In the genomic region with DNA sequence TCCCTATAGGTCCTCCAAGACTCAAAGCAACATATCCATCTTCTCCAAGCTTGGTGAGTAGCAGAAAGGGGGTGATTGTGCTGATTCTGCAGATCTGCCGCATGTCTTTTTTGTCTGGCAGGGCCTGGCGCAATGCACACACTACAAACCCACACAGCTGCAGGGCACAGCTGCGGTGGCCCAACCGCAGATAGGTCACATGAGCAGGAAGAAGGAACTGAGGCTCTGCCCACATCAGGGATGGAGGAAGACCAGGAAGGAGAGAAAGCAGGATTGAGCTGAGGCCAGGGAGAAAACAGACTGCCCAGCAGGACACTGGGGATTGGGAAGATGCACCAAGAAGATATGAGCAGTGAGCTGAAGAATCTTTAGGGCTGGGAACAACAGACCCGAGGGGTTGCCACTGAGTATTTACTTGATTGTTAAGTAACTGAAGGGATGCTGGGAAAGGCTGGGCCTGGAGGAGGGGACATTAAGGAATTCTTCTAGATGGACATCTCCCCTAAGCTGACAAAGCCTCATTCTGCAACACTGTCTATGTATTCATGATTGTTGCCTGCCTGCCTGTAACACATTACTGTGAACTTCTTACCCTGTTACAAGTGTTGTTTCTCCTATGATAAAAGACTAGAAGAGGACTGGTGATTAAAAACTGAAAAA, we compare ENCODE assay signal across 9 cellular contexts.
DNase-seq lines count a peak whose midpoint lies in the region; ATAC-seq and TF ChIP-seq lines count a peak whose summit lies in the region.
"Had no signal": no experiment of that assay in that cellular context is flagged by ENCODE, and none has a peak within 500 bp of the region (broad histone marks: within the 10 kb centered on the region; RNA-seq: fewer than 3 reads in every experiment).

No MANE protein-coding gene starts in this region.

- no peaks in the 10 kb centered on the region for H3K9me3 ChIP-seq in BE2C

- H3K4me1 Mint-ChIP-seq in nephron progenitor cell (peaks cover 51% of the 10 kb centered on the region), WTC11 (peaks cover 6% of the 10 kb centered on the region)
- H3K4me1 Mint-ChIP-seq in stimulated activated naive CD8-positive, alpha-beta T cell treated with anti-CD3 and anti-CD28 coated beads, Interleukin-15, amount 100 ng/mL, for 72 hours = peaks cover 5% of the 10 kb centered on the region

- peak; percentile 58 for DNase-seq in CMK (ENCODE audit: low read depth)
- peak; percentile 92 for DNase-seq in MV-4-11 (lab: John Stamatoyannopoulos, UW)
- DNase-seq in caudate nucleus (lab: John Stamatoyannopoulos, UW) = peak in 51 of 61 donors; percentile 7 to 77 (median 42)
- no peak for DNase-seq in nephron progenitor cell
- DNase-seq in stimulated activated naive CD8-positive, alpha-beta T cell treated with anti-CD3 and anti-CD28 coated beads, Interleukin-15, amount 100 ng/mL, for 72 hours = no peak
- DNase-seq in NCI-H345 (lab: John Stamatoyannopoulos, UW) = no peak
- no peak for DNase-seq in BE2C
- DNase-seq in WTC11 (ENCODE audit: low spot score) = no peak
- DNase-seq: erythroblast had no signal

- no peak for ATAC-seq in stimulated activated naive CD8-positive, alpha-beta T cell treated with anti-CD3 and anti-CD28 coated beads, Interleukin-15, amount 100 ng/mL, for 72 hours
- ATAC-seq in WTC11 = no peak

- no peaks in the 10 kb centered on the region for H3K9me3 Mint-ChIP-seq in nephron progenitor cell
- H3K9me3 Mint-ChIP-seq in stimulated activated naive CD8-positive, alpha-beta T cell treated with anti-CD3 and anti-CD28 coated beads, Interleukin-15, amount 100 ng/mL, for 72 hours = no peaks in the 10 kb centered on the region
- H3K9me3 Mint-ChIP-seq in WTC11 = no peaks in the 10 kb centered on the region; the same call in 1 of the 2 replicates

- peak overlapping the region; percentile 72 for H3K27ac ChIP-seq in caudate nucleus (ENCODE audit: low read depth, low read length)

- no peaks in the 10 kb centered on the region for H3K36me3 ChIP-seq in BE2C

- H3K36me3 Mint-ChIP-seq in nephron progenitor cell (ENCODE audit: low read depth) (no peaks in the 10 kb centered on the region), WTC11 (no peaks in the 10 kb centered on the region)

- H3K27me3 ChIP-seq in BE2C = no peaks in the 10 kb centered on the region

- no peaks in the 10 kb centered on the region for H3K27me3 Mint-ChIP-seq in nephron progenitor cell (ENCODE audit: low read depth, poor library complexity)
- H3K27me3 Mint-ChIP-seq in stimulated activated naive CD8-positive, alpha-beta T cell treated with anti-CD3 and anti-CD28 coated beads, Interleukin-15, amount 100 ng/mL, for 72 hours = peaks cover 28% of the 10 kb centered on the region
- H3K27me3 Mint-ChIP-seq in WTC11 (ENCODE audit: low read depth) = no peaks in the 10 kb centered on the region

- CTCF ChIA-PET in WTC11 (lab: Charles Lee) = interaction anchor here (0.6 kb wide), 1 partner anchor 46 kb away, joined by 3 read pairs; no protein-coding TSS in a partner anchor

- TF ChIP-seq CTCF in nephron progenitor cell (IDR thresholded peaks at IDR 0.05) (no peak), BE2C (IDR thresholded peaks at IDR 0.05; ENCODE audit: low read depth, low read length) (no peak), WTC11 (IDR thresholded peaks at IDR 0.05) (no peak)

- H3K4me1 ChIP-seq in BE2C = no peaks in the 10 kb centered on the region

- no peak overlapping the region for H3K4me3 ChIP-seq in BE2C (ENCODE audit: low read depth, low read length)

- POLR2A ChIA-PET in WTC11 (lab: Charles Lee) = no interaction called here

- no peak overlapping the region for H3K4me3 Mint-ChIP-seq in nephron progenitor cell
- no peak overlapping the region for H3K4me3 Mint-ChIP-seq in stimulated activated naive CD8-positive, alpha-beta T cell treated with anti-CD3 and anti-CD28 coated beads, Interleukin-15, amount 100 ng/mL, for 72 hours
- no peak overlapping the region for H3K4me3 Mint-ChIP-seq in WTC11

- peak overlapping the region; percentile 60 for H3K27ac Mint-ChIP-seq in nephron progenitor cell
- H3K27ac Mint-ChIP-seq in stimulated activated naive CD8-positive, alpha-beta T cell treated with anti-CD3 and anti-CD28 coated beads, Interleukin-15, amount 100 ng/mL, for 72 hours = peak overlapping the region in 1 of 2 donors; percentile 34
- no peak overlapping the region for H3K27ac Mint-ChIP-seq in WTC11

TF ChIP-seq in WTC11, 78 proteins besides CTCF, POLR2A, EP300 and RAD21 (continues in another document):
- TF ChIP-seq NR1H2 (CRISPR knock-in tag; IDR thresholded peaks at IDR 0.05) = no peak
- no peak for TF ChIP-seq SOX15 (CRISPR knock-in tag; IDR thresholded peaks at IDR 0.05)
- no peak for TF ChIP-seq GRHL2 (CRISPR knock-in tag; IDR thresholded peaks at IDR 0.05; ENCODE audit: insufficient replicate concordance, severe bottlenecking)
- TF ChIP-seq PRRX2 (CRISPR knock-in tag; IDR thresholded peaks at IDR 0.05) = no peak
- no peak for TF ChIP-seq NR3C1 (CRISPR knock-in tag; conservative IDR thresholded peaks at IDR 0.05; ENCODE audit: low read depth)
- TF ChIP-seq ZNF232 (CRISPR knock-in tag; IDR thresholded peaks at IDR 0.05) = no peak
- TF ChIP-seq, protein P1, sequence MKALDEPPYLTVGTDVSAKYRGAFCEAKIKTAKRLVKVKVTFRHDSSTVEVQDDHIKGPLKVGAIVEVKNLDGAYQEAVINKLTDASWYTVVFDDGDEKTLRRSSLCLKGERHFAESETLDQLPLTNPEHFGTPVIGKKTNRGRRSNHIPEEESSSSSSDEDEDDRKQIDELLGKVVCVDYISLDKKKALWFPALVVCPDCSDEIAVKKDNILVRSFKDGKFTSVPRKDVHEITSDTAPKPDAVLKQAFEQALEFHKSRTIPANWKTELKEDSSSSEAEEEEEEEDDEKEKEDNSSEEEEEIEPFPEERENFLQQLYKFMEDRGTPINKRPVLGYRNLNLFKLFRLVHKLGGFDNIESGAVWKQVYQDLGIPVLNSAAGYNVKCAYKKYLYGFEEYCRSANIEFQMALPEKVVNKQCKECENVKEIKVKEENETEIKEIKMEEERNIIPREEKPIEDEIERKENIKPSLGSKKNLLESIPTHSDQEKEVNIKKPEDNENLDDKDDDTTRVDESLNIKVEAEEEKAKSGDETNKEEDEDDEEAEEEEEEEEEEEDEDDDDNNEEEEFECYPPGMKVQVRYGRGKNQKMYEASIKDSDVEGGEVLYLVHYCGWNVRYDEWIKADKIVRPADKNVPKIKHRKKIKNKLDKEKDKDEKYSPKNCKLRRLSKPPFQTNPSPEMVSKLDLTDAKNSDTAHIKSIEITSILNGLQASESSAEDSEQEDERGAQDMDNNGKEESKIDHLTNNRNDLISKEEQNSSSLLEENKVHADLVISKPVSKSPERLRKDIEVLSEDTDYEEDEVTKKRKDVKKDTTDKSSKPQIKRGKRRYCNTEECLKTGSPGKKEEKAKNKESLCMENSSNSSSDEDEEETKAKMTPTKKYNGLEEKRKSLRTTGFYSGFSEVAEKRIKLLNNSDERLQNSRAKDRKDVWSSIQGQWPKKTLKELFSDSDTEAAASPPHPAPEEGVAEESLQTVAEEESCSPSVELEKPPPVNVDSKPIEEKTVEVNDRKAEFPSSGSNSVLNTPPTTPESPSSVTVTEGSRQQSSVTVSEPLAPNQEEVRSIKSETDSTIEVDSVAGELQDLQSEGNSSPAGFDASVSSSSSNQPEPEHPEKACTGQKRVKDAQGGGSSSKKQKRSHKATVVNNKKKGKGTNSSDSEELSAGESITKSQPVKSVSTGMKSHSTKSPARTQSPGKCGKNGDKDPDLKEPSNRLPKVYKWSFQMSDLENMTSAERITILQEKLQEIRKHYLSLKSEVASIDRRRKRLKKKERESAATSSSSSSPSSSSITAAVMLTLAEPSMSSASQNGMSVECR (CRISPR knock-in tag; IDR thresholded peaks at IDR 0.05; ENCODE audit: borderline replicate concordance) = no peak
- no peak for TF ChIP-seq ETV6 (CRISPR knock-in tag; IDR thresholded peaks at IDR 0.05)
- no peak for TF ChIP-seq KAT7 (CRISPR knock-in tag; IDR thresholded peaks at IDR 0.05; ENCODE audit: borderline replicate concordance)
- TF ChIP-seq, protein P2, sequence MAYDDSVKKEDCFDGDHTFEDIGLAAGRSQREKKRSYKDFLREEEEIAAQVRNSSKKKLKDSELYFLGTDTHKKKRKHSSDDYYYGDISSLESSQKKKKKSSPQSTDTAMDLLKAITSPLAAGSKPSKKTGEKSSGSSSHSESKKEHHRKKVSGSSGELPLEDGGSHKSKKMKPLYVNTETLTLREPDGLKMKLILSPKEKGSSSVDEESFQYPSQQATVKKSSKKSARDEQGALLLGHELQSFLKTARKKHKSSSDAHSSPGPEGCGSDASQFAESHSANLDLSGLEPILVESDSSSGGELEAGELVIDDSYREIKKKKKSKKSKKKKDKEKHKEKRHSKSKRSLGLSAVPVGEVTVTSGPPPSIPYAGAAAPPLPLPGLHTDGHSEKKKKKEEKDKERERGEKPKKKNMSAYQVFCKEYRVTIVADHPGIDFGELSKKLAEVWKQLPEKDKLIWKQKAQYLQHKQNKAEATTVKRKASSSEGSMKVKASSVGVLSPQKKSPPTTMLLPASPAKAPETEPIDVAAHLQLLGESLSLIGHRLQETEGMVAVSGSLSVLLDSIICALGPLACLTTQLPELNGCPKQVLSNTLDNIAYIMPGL (CRISPR knock-in tag; IDR thresholded peaks at IDR 0.05) = no peak
- TF ChIP-seq SP1 (CRISPR knock-in tag; conservative IDR thresholded peaks at IDR 0.05) = no peak
- no peak for TF ChIP-seq NR2C2 (CRISPR knock-in tag; IDR thresholded peaks at IDR 0.05)
- no peak for TF ChIP-seq IRF2 (CRISPR knock-in tag; IDR thresholded peaks at IDR 0.05; ENCODE audit: borderline replicate concordance, low read depth)
- TF ChIP-seq, protein P3, sequence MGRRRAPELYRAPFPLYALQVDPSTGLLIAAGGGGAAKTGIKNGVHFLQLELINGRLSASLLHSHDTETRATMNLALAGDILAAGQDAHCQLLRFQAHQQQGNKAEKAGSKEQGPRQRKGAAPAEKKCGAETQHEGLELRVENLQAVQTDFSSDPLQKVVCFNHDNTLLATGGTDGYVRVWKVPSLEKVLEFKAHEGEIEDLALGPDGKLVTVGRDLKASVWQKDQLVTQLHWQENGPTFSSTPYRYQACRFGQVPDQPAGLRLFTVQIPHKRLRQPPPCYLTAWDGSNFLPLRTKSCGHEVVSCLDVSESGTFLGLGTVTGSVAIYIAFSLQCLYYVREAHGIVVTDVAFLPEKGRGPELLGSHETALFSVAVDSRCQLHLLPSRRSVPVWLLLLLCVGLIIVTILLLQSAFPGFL (CRISPR knock-in tag; IDR thresholded peaks at IDR 0.05; ENCODE audit: borderline replicate concordance) = no peak
- no peak for TF ChIP-seq ZNF219 (CRISPR knock-in tag; IDR thresholded peaks at IDR 0.05; ENCODE audit: borderline replicate concordance)
- no peak for TF ChIP-seq NFATC4 (CRISPR knock-in tag; IDR thresholded peaks at IDR 0.05)
- no peak for TF ChIP-seq GTF2I (CRISPR knock-in tag; conservative IDR thresholded peaks at IDR 0.05)

Comparison
In these comparisons a context has a peak if more than half of its experiments do, and no peak if none do; other contexts are left out.
1. DNase-seq: peak in CMK (single experiment), MV-4-11 (single experiment) and caudate nucleus (51 of 61); none in nephron progenitor cell (single experiment), stimulated activated naive CD8-positive, alpha-beta T cell treated with anti-CD3 and anti-CD28 coated beads, Interleukin-15, amount 100 ng/mL, for 72 hours (0 of 2), NCI-H345 (single experiment), BE2C (single experiment) and WTC11 (single experiment).